Comparison of ENCODE assay signal across 5 cellular contexts in the genomic region with DNA sequence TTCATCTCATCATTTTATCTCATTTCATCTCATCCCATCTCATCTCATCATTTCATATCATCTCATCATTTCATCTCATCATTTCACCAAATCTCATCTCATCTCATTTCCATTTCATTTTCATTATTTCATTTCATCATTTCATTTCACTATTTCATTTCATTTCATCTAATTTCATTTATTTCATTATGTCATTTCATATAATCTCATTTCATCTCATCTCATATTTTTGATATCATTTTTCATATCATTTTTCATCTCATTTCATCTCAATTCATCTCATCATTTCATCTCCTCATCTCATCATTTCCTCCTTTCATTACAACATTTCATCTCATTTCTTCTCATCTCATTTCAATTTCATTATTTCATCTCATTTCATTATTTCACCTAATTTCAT.
DNase-seq lines count a peak whose midpoint lies in the region; ATAC-seq, FAIRE-seq and TF ChIP-seq lines count a peak whose summit lies in the region.
"Not testable (repeated sequence)": the region's sequence is repeated elsewhere in the genome, so short reads cannot be mapped to it uniquely, and the experiment has no call there.

No MANE protein-coding gene starts in this region.

- BruUV-seq in HepG2 (replicated peaks; lab: Mats Ljungman, UMichigan), result not testable (repeated sequence)

- not testable (repeated sequence) for H3K4me2 ChIP-seq in HepG2 (ENCODE audit: low read depth, low read length)

- not testable (repeated sequence) for H3K4me1 ChIP-seq in HEK293 (ENCODE audit: control insufficient read depth, insufficient read depth, low read length); HepG2 (ENCODE audit: insufficient read depth, low read length); small intestine (ENCODE audit: control insufficient read depth in 2 of 2, insufficient read depth in 1 of 2, low read depth in 1 of 2, low read length in 1 of 2)

- not testable (repeated sequence) for H3K4me3 ChIP-seq in HEK293 (ENCODE audit: low read depth, low read length); HepG2 (replicated peaks in 1 of 3; ENCODE audit: insufficient read depth in 1 of 3, low read depth in 2 of 3, low read length in 3 of 3); small intestine (ENCODE audit: low read depth in 1 of 2, low read length in 2 of 2)

- not testable (repeated sequence) for H3K27me3 ChIP-seq in HepG2 (ENCODE audit: control insufficient read depth in 1 of 2, insufficient read depth in 2 of 2, low read length in 2 of 2); small intestine (ENCODE audit: control insufficient read depth in 2 of 2, insufficient read depth in 2 of 2, low read length in 2 of 2)

- CTCF ChIA-PET in HEK293 (lab: Yijun Ruan, JAX); HepG2 (lab: Yijun Ruan, JAX; ENCODE audit: low intra/inter-chr PET ratio, low total read pairs): not testable (repeated sequence)

- not testable (repeated sequence) for H3K27ac ChIP-seq in HEK293 (ENCODE audit: extremely low read depth, low read depth, low read length); HepG2 (ENCODE audit: extremely low read length, insufficient read depth, low read length); small intestine (ENCODE audit: low read depth in 1 of 2, low read length in 1 of 2)

- H3K9ac ChIP-seq in HepG2 (ENCODE audit: insufficient read depth, low read depth, low read length), result not testable (repeated sequence)

- H2AFZ ChIP-seq in HepG2 (ENCODE audit: low read length), result not testable (repeated sequence)

- not testable (repeated sequence) for TF ChIP-seq EP300 in HepG2 (IDR thresholded peaks at IDR 0.05; ENCODE audit: low read depth in 2 of 2, low read length in 2 of 2); HepG2 (CRISPR knock-in tag; IDR thresholded peaks at IDR 0.05; ENCODE audit: borderline replicate concordance)

- not testable (repeated sequence) for H3K9me3 ChIP-seq in HEK293 (ENCODE audit: control insufficient read depth, insufficient read depth, low read depth, low read length); HepG2 (ENCODE audit: low read length); small intestine (ENCODE audit: control insufficient read depth, low read depth)

- not testable (repeated sequence) for ATAC-seq in HepG2

- in situ Hi-C loops in HepG2 (cut with HindIII; ENCODE audit: extremely low pct_ligation_motif_present, low pct_unique_long_range_greater_than_20kb), result not testable (repeated sequence)

- intact Hi-C loops in HepG2 (cut with micrococcal nuclease; ENCODE audit: unreplicated experiment), result not testable (repeated sequence)

- FAIRE-seq in colon (lab: Jason Lieb, UNC), result peak; percentile 69
- peak; percentile 75 for FAIRE-seq in frontal cortex (lab: Jason Lieb, UNC)
- not testable (repeated sequence) for FAIRE-seq in HepG2 (lab: Jason Lieb, UNC)
- peak; percentile 64 for FAIRE-seq in small intestine (lab: Jason Lieb, UNC)

- not testable (repeated sequence) for TF ChIP-seq RAD21 in HepG2 (CRISPR knock-in tag; IDR thresholded peaks at IDR 0.05)

- not testable (repeated sequence) for H4K20me1 ChIP-seq in HepG2 (ENCODE audit: insufficient read depth, low read length)

- H3K36me3 ChIP-seq in HEK293 (ENCODE audit: control insufficient read depth in 2 of 2, insufficient read depth in 1 of 2, low read length in 2 of 2); HepG2 (replicated peaks in 1 of 2; ENCODE audit: control insufficient read depth in 1 of 2, insufficient read depth in 2 of 2, low read length in 2 of 2); small intestine (ENCODE audit: control insufficient read depth in 2 of 2, insufficient read depth in 2 of 2, low read length in 2 of 2): not testable (repeated sequence)

- POLR2A ChIA-PET in HEK293 (lab: Yijun Ruan, JAX); HepG2 (lab: Yijun Ruan, JAX): not testable (repeated sequence)

- H3K79me2 ChIP-seq in HepG2 (ENCODE audit: insufficient read depth, low read length), result not testable (repeated sequence)

- DNase-seq in frontal cortex (ENCODE audit: low spot score in 2 of 2); HepG2 (ENCODE audit: low spot score); small intestine: not testable (repeated sequence)

- TF ChIP-seq POLR2A in HepG2 (IDR thresholded peaks at IDR 0.05; ENCODE audit: insufficient read depth in 1 of 2, low read depth in 2 of 2, low read length in 2 of 2), result not testable (repeated sequence)

- not testable (repeated sequence) for TF ChIP-seq CTCF in HEK293 (tag by site-specific recombination; IDR thresholded peaks at IDR 0.05); HepG2 (CRISPR knock-in tag; IDR thresholded peaks at IDR 0.05)

TF ChIP-seq in HEK293, 187 proteins besides CTCF, POLR2A, EP300 and RAD21:
- peak; percentile 61; the same call in 1 of the 2 replicates for TF ChIP-seq PRDM1 (tag by site-specific recombination; IDR thresholded peaks at IDR 0.05)

TF ChIP-seq in HepG2, 621 proteins besides CTCF, POLR2A, EP300 and RAD21:
- peak; percentile 71 for TF ChIP-seq ATF7 (IDR thresholded peaks at IDR 0.05)
- TF ChIP-seq ATF7 (CRISPR knock-in tag; IDR thresholded peaks at IDR 0.05), result not testable (repeated sequence)
